ENCODE assay signal across 9 cellular contexts in the genomic region with DNA sequence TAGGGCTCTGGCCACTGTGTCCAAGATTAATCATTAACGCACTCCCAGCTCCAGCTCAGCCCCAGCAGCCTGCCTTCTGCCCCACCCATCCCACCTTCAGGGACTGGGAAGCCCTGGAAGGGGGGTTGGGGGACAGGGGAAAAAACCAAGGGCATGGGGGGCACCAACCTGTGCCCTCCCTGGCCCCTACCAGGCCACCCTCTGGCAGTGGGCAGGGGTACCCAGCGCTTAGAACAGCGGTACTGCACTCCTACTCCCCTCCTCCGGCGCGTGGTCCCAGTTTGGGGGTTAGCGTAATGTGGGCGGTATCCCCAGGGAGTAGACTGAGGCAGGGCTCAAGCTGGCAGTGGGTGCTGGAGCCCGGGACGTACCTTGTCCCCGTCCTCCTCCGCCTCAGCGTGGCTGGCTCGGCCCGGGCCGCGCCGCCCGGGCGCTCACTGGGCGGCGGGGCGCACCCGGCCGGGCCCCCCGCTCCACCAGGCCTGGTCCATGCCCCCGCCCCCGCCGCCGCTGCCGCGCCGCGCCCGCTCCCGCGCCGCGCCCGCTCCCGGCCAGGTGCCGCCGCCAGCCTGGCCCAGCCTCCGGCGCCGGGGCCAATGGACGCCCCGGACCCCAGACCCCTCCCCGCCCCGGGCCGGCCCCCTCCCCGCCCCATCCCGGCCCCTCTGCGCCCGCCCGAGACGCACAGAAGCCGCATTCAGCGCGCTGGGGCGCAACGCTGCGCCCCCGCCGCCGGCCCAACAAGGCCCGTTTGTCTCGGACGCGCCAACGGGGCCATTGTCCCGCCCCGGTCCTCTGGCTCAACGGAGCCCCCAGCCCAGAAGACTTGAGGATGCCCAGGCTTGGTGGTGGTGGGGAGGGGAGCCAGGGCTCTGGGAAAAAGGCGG. TPM values are rescaled to one million over a fixed set of nuclear protein-coding genes. Genes with fewer than 3 reads are reported as not detected.
A peak's percentile ranks its signal among the peaks of the same experiment; 100 is the strongest.
DNase-seq lines count a peak whose midpoint lies in the region; ATAC-seq and TF ChIP-seq lines count a peak whose summit lies in the region.
"Had no signal": no experiment of that assay in that cellular context is flagged by ENCODE, and none has a peak within 500 bp of the region (broad histone marks: within the 10 kb centered on the region; RNA-seq: fewer than 3 reads in every experiment).

A gene with protein sequence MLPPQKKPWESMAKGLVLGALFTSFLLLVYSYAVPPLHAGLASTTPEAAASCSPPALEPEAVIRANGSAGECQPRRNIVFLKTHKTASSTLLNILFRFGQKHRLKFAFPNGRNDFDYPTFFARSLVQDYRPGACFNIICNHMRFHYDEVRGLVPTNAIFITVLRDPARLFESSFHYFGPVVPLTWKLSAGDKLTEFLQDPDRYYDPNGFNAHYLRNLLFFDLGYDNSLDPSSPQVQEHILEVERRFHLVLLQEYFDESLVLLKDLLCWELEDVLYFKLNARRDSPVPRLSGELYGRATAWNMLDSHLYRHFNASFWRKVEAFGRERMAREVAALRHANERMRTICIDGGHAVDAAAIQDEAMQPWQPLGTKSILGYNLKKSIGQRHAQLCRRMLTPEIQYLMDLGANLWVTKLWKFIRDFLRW (minus strand): TSS at position 571 of the 887 bp plus-strand sequence. CDS start 17,273 bp downstream, outside the sequence.

- H3K36me3 Mint-ChIP-seq in GM23338 (ENCODE audit: low read depth): peaks cover 36% of the 10 kb centered on the region

- no peak within 1 kb of the TSS; the same call in 1 of the 2 replicates for H3K27ac Mint-ChIP-seq in GM23338

- DNase-seq in GM23338 (ENCODE audit: low spot score) (peak; percentile 74), amygdala (lab: John Stamatoyannopoulos, UW) (peak in 55 of 56 donors; percentile 24 to 92 (median 73)), kidney glomerular epithelial cell (lab: John Stamatoyannopoulos, UW) (peak; percentile 64), sciatic nerve (ENCODE audit: low spot score) (peak; percentile 70), SKM-1 treated with dmso at 0.1 percent for 144 hours (lab: John Stamatoyannopoulos, UW; ENCODE audit: unreplicated experiment) (no peak), SKM-1 (lab: John Stamatoyannopoulos, UW; ENCODE audit: unreplicated experiment) (no peak), T-helper 1 cell (no peak), NCI-H2029 treated with DMSO at 0.1 percent for 48 hours (lab: John Stamatoyannopoulos, UW) (no peak)
- DNase-seq: NCI-H2107 had no signal

- H3K9me3 Mint-ChIP-seq in GM23338: no peaks in the 10 kb centered on the region

- intact Hi-C loops in sciatic nerve (cut with DNase I): no loop called here

- H3K4me1 Mint-ChIP-seq in GM23338: peaks cover 21% of the 10 kb centered on the region

- 0 out of 2 replicates have a peak within 1 kb of the TSS, but pooled peaks have one; percentile 72 for H2AFZ ChIP-seq in GM23338

- peaks cover 9% of the 10 kb centered on the region; the same call in 1 of the 2 replicates for H3K4me1 ChIP-seq in GM23338 (ENCODE audit: insufficient read depth)

- no peak within 1 kb of the TSS for H3K27ac ChIP-seq in GM23338 (ENCODE audit: low read depth)

- H3K9me2 ChIP-seq in GM23338 (ENCODE audit: insufficient read depth): no peaks in the 10 kb centered on the region

- peaks cover 18% of the 10 kb centered on the region for H3K27me3 Mint-ChIP-seq in GM23338 (ENCODE audit: insufficient read depth, low read depth, poor library complexity)

- ATAC-seq in GM23338 (peak; percentile 66), sciatic nerve (peak; percentile 43)

- H3K4me3 Mint-ChIP-seq in GM23338: peak within 1 kb of the TSS; percentile 77

- peaks cover 12% of the 10 kb centered on the region; the same call in 1 of the 2 replicates for H3K36me3 ChIP-seq in GM23338 (ENCODE audit: insufficient read depth)

- H3F3A ChIP-seq in GM23338 (replicated peaks; ENCODE audit: low read depth): peaks cover 9% of the 10 kb centered on the region

- H3K4me2 ChIP-seq in GM23338: peak within 1 kb of the TSS; percentile 92

- H3K27me3 ChIP-seq in GM23338 (ENCODE audit: insufficient read depth): no peaks in the 10 kb centered on the region

- no peaks in the 10 kb centered on the region; the same call in 1 of the 2 replicates for H4K20me1 ChIP-seq in GM23338 (replicated peaks; ENCODE audit: insufficient read depth)

- TF ChIP-seq CTCF in GM23338 (conservative IDR thresholded peaks at IDR 0.05; ENCODE audit: low read depth in 2 of 2): no peak

- H3K79me2 ChIP-seq in GM23338 (replicated peaks; ENCODE audit: insufficient read depth): no peaks in the 10 kb centered on the region

- peak within 1 kb of the TSS; percentile 74 for H3K4me3 ChIP-seq in GM23338

TF ChIP-seq in GM23338, 12 proteins besides CTCF, POLR2A, EP300 and RAD21 (continues in another document):
- TF ChIP-seq EZH2 (IDR thresholded peaks at IDR 0.05; ENCODE audit: low read depth, unreplicated experiment): no peak
- TF ChIP-seq ETS1 (IDR thresholded peaks at IDR 0.05): no peak
- TF ChIP-seq CREB1 (CRISPR knock-in tag; IDR thresholded peaks at IDR 0.05; ENCODE audit: low read depth): no peak
- TF ChIP-seq POLR2AphosphoS5 (IDR thresholded peaks at IDR 0.05; ENCODE audit: low read depth): no peak
- TF ChIP-seq ZNF331 (CRISPR knock-in tag; IDR thresholded peaks at IDR 0.05; ENCODE audit: low read depth): no peak
- TF ChIP-seq, protein P1, sequence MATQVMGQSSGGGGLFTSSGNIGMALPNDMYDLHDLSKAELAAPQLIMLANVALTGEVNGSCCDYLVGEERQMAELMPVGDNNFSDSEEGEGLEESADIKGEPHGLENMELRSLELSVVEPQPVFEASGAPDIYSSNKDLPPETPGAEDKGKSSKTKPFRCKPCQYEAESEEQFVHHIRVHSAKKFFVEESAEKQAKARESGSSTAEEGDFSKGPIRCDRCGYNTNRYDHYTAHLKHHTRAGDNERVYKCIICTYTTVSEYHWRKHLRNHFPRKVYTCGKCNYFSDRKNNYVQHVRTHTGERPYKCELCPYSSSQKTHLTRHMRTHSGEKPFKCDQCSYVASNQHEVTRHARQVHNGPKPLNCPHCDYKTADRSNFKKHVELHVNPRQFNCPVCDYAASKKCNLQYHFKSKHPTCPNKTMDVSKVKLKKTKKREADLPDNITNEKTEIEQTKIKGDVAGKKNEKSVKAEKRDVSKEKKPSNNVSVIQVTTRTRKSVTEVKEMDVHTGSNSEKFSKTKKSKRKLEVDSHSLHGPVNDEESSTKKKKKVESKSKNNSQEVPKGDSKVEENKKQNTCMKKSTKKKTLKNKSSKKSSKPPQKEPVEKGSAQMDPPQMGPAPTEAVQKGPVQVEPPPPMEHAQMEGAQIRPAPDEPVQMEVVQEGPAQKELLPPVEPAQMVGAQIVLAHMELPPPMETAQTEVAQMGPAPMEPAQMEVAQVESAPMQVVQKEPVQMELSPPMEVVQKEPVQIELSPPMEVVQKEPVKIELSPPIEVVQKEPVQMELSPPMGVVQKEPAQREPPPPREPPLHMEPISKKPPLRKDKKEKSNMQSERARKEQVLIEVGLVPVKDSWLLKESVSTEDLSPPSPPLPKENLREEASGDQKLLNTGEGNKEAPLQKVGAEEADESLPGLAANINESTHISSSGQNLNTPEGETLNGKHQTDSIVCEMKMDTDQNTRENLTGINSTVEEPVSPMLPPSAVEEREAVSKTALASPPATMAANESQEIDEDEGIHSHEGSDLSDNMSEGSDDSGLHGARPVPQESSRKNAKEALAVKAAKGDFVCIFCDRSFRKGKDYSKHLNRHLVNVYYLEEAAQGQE (IDR thresholded peaks at IDR 0.05; ENCODE audit: unreplicated experiment): no peak

RNA-seq across cellular contexts. Expression of the gene that starts here (rescaled TPM):
- 9.2 and 13.3 TPM in 2 replicates for total RNA-seq in GM23338 (2014; rRNA removed; shearing (Covaris generic))
- polyA plus RNA-seq in GM23338 (2016; fragmentation: Nextera tagmentation; extraction: Ambion mirVana): 7.5 and 8.2 TPM in 2 replicates
- total RNA-seq in sciatic nerve: 26.3 TPM

Comparison
In these comparisons a context has a peak if more than half of its experiments do, and no peak if none do; other contexts are left out.
1. DNase-seq: peak in GM23338 (single experiment), amygdala (55 of 56), kidney glomerular epithelial cell (single experiment) and sciatic nerve (single experiment); none in SKM-1 treated with dmso at 0.1 percent for 144 hours (single experiment), SKM-1 (single experiment), T-helper 1 cell (0 of 5) and NCI-H2029 treated with DMSO at 0.1 percent for 48 hours (single experiment).